ENCODE assay signal across 8 cellular contexts in the genomic region with DNA sequence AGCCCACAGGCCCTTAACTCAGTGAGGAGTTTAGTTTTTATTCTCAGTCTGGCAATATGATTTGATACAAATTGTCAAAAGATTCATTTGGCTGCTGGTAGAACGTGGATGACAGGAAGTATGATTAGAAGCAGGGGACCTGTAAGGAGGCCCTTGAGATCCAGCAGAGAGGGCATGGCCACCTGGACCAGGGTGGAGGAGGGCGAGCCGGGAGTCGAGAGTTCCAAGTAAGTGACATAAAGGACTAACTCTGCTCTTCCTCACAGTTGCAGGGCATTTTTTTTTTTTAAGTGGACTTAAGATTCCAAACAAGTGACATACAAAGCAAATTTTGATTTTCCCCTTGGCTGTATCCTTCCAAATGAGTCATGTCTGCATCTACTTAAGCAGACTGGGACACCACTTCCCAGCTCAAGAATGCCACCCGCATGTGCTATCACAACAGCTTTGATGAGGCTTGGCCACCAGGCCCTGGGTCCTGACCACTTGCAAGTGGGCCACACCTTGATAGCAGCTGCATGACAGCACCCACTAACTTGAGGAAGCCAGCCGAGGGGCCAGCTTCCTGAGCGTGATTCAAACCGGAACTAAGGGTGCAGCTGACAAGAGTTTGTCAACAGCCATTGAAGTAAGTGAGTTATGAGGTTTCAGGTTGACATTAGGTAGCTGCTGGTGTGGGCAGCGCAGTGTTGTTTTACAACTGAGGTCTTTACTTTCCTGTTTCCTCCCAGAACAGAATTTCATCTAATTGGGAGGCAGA. TPM values are rescaled to one million over a fixed set of nuclear protein-coding genes. Genes with fewer than 3 reads are reported as not detected.
DNase-seq lines count a peak whose midpoint lies in the region; ATAC-seq and TF ChIP-seq lines count a peak whose summit lies in the region.

No MANE protein-coding gene starts in this region.

- TF ChIP-seq CTCF in GM13976 (IDR thresholded peaks at IDR 0.05; ENCODE audit: borderline replicate concordance, control extremely low read depth, extremely low read depth, insufficient read depth, missing control alignments), result no peak

- DNase-seq in GM13976 (ENCODE audit: low spot score) (peak; percentile 34), NCI-H510A (lab: John Stamatoyannopoulos, UW) (peak; percentile 64), left colon (peak; percentile 66 to 77), NCI-H748 treated with DMSO at 0.1 percent for 48 hours (lab: John Stamatoyannopoulos, UW) (no peak), NCI-H1417 treated with DMSO at 0.1 percent for 48 hours (lab: John Stamatoyannopoulos, UW) (no peak)
- peak; percentile 53 for DNase-seq in activated T-helper 9 cell treated with anti-CD3 and anti-CD28 coated beads, Interleukin-2, amount 50 U/mL, for 16 hours (ENCODE audit: low read depth)
- DNase-seq in stimulated activated naive CD4-positive, alpha-beta T cell (lab: John Stamatoyannopoulos, UW), result peak; percentile 26 to 85 (median 64)

- ATAC-seq in HG02588 (IDR thresholded peaks at IDR 0.05; ENCODE audit: unreplicated experiment), result peak; percentile 92
- peak; percentile 81 for ATAC-seq in left colon

- in situ Hi-C loops in GM13976 (cut with MboI; ENCODE audit: low sequenced_read_pairs, unreplicated experiment), result no loop called here

- intact Hi-C loops in left colon (cut with DNase I, micrococcal nuclease), result no loop called here

RNA-seq across cellular contexts. Expression of a gene that starts 54.6 kb away (rescaled TPM):
- total RNA-seq in left colon, result 10 to 100 TPM; 16.5 to 21.2 TPM

Comparison
In these comparisons a context has a peak if more than half of its experiments do, and no peak if none do; other contexts are left out.
1. DNase-seq: peak in GM13976 (single experiment), NCI-H510A (single experiment), activated T-helper 9 cell treated with anti-CD3 and anti-CD28 coated beads, Interleukin-2, amount 50 U/mL, for 16 hours (single experiment), left colon (2 of 2) and stimulated activated naive CD4-positive, alpha-beta T cell (6 of 6); none in NCI-H748 treated with DMSO at 0.1 percent for 48 hours (single experiment) and NCI-H1417 treated with DMSO at 0.1 percent for 48 hours (single experiment).